Comparison of ENCODE assay signal across 12 cellular contexts in genomic region chr9:33223696-33224095, GRCh38. TPM values are rescaled to one million over a fixed set of nuclear protein-coding genes. Genes with fewer than 3 reads are reported as not detected.
DNase-seq lines count a peak whose midpoint lies in the region; ATAC-seq, FAIRE-seq and TF ChIP-seq lines count a peak whose summit lies in the region.
"Had no signal": no experiment of that assay in that cellular context is flagged by ENCODE, and none has a peak within 500 bp of the region (broad histone marks: within the 10 kb centered on the region; RNA-seq: fewer than 3 reads in every experiment).

No MANE protein-coding gene starts in this region.

- no peak overlapping the region for H3K4me2 ChIP-seq in K562 (ENCODE audit: insufficient read depth, low read length)

- no peak overlapping the region for H3K4me3 Mint-ChIP-seq in nephron progenitor cell
- H3K4me3 Mint-ChIP-seq: T-helper 1 cell treated with Interleukin-12 subunit alpha and Interleukin-12 subunit beta and Interleukin-4 antibody, amounts not matched to agents 30 μg/mL and 1 μg/mL, for 36 hours had no signal

- FAIRE-seq in K562 (lab: Jason Lieb, UNC) = no peak

- H2AFZ ChIP-seq in K562 (ENCODE audit: low read depth, low read length) = no peak overlapping the region

- no peaks in the 10 kb centered on the region for H3K36me3 Mint-ChIP-seq in nephron progenitor cell (ENCODE audit: low read depth)

- BruUV-seq in K562 (replicated peaks; lab: Mats Ljungman, UMichigan) = no TSS peak

- intact Hi-C loops in K562 (cut with micrococcal nuclease) = loop anchor here (10.0 kb wide), 1 partner anchor 229 kb away; no protein-coding TSS in a partner anchor

- no peak overlapping the region for H3K9ac ChIP-seq in K562 (ENCODE audit: insufficient read depth in 1 of 2, low read depth in 2 of 2, low read length in 2 of 2)

- TF ChIP-seq POLR2A in K562 (conservative IDR thresholded peaks at IDR 0.05) = no peak

- H3K79me2 ChIP-seq in K562 (ENCODE audit: control insufficient read depth, insufficient read depth, low read length) = no peaks in the 10 kb centered on the region

- H3K4me1 Mint-ChIP-seq in nephron progenitor cell = peaks cover 23% of the 10 kb centered on the region

- no peak for DNase-seq in GM12864 (ENCODE audit: low read depth)
- peak; percentile 21 for DNase-seq in MV-4-11 (lab: John Stamatoyannopoulos, UW)
- no peak for DNase-seq in K562 (ENCODE audit: extremely low read depth in 1 of 4, low spot score in 3 of 4)
- no peak for DNase-seq in nephron progenitor cell
- no peak for DNase-seq in activated naive CD4-positive, alpha-beta T cell treated with Interleukin-2 at 50 U/mL for 16 hours
- no peak for DNase-seq in NCI-H2107 treated with DMSO at 0.1 percent for 48 hours (lab: John Stamatoyannopoulos, UW; ENCODE audit: unreplicated experiment)
- DNase-seq: heart right ventricle, NCI-H1105, retina had no signal

- H3K27ac ChIP-seq in K562 (ENCODE audit: extremely low read depth, low read depth, low read length) = no peak overlapping the region

- peak; percentile 35 for TF ChIP-seq CTCF in GM12864 (IDR thresholded peaks at IDR 0.05; ENCODE audit: low read depth, low read length, missing control alignments)
- TF ChIP-seq CTCF in K562 (IDR thresholded peaks at IDR 0.05 in 2 of 3, conservative IDR thresholded peaks at IDR 0.05 in 1 of 3; ENCODE audit: insufficient read depth in 2 of 3, low read depth in 1 of 3, low read length in 3 of 3) = no peak
- TF ChIP-seq CTCF in nephron progenitor cell (IDR thresholded peaks at IDR 0.05) = no peak

- no peaks in the 10 kb centered on the region for H3K36me3 ChIP-seq in K562 (ENCODE audit: control insufficient read depth, insufficient read depth, low read length)
- H3K36me3 ChIP-seq: heart right ventricle had no signal

- TF ChIP-seq RAD21 in K562 (CRISPR knock-in tag; conservative IDR thresholded peaks at IDR 0.05 in 1 of 2, IDR thresholded peaks at IDR 0.05 in 1 of 2) = peak in 1 of 2 experiments; percentile 38; a peak in 2 of 4 replicates

- H3K27me3 ChIP-seq in K562 (ENCODE audit: control insufficient read depth in 2 of 2, insufficient read depth in 2 of 2, low read length in 2 of 2) = no peaks in the 10 kb centered on the region
- H3K27me3 ChIP-seq: heart right ventricle had no signal

- no peaks in the 10 kb centered on the region for H3K9me3 Mint-ChIP-seq in nephron progenitor cell
- H3K9me3 Mint-ChIP-seq: T-helper 1 cell treated with Interleukin-12 subunit alpha and Interleukin-12 subunit beta and Interleukin-4 antibody, amounts not matched to agents 30 μg/mL and 1 μg/mL, for 36 hours had no signal

- peaks cover 0 to 4% of the 10 kb centered on the region in 2 experiments; a peak in 3 of 5 replicates for H3K4me1 ChIP-seq in K562 (replicated peaks in 1 of 2; ENCODE audit: control insufficient read depth in 2 of 2, insufficient read depth in 2 of 2, low read length in 2 of 2)

- no peaks in the 10 kb centered on the region for H3K9me3 ChIP-seq in K562 (replicated peaks; ENCODE audit: control insufficient read depth, insufficient read depth, low read depth, low read length)
- H3K9me3 ChIP-seq: heart right ventricle had no signal

- no peak for ATAC-seq in K562
- ATAC-seq in GM19023 (IDR thresholded peaks at IDR 0.05; ENCODE audit: unreplicated experiment) = no peak
- ATAC-seq: heart right ventricle had no signal

- no peaks in the 10 kb centered on the region for H3K27me3 Mint-ChIP-seq in nephron progenitor cell (ENCODE audit: low read depth, poor library complexity)

- TF ChIP-seq EP300 in K562 (IDR thresholded peaks at IDR 0.05; ENCODE audit: low read length) = no peak

- H3K4me3 ChIP-seq in GM12864 (ENCODE audit: low read depth, low read length) (no peak overlapping the region), K562 (no peak overlapping the region)
- H3K4me3 ChIP-seq: heart right ventricle had no signal

- CTCF ChIA-PET in K562 (lab: Yijun Ruan, JAX; ENCODE audit: low intra/inter-chr PET ratio) = interaction anchor here (0.8 to 2.9 kb wide), 2 partner anchors 106 to 143 kb away, joined by 3 to 42 read pairs; no protein-coding TSS in a partner anchor

- peak overlapping the region; percentile 21 for H3K27ac Mint-ChIP-seq in nephron progenitor cell
- H3K27ac Mint-ChIP-seq: T-helper 1 cell treated with Interleukin-12 subunit alpha and Interleukin-12 subunit beta and Interleukin-4 antibody, amounts not matched to agents 30 μg/mL and 1 μg/mL, for 36 hours had no signal

- in situ Hi-C loops in K562 (cut with MboI) = no loop called here

- no peaks in the 10 kb centered on the region for H3K9me1 ChIP-seq in K562 (ENCODE audit: control insufficient read depth, insufficient read depth, low read length)

- POLR2A ChIA-PET in K562 (lab: Yijun Ruan, JAX) = interaction anchor here (0.6 to 0.7 kb wide), 3 partner anchors 158 to 206 kb away, joined by 3 read pairs; no protein-coding TSS in a partner anchor

- WGBS in K562 (ENCODE audit: insufficient coverage, low coverage, missing lambda C conversion rate) = 0% methylated on average over 1 of the region's 1 CpG

- H4K20me1 ChIP-seq in K562 (replicated peaks; ENCODE audit: control insufficient read depth, insufficient read depth, low read length) = no peaks in the 10 kb centered on the region

RNA-seq across cellular contexts. Expression of gene SPINK4, which starts 16.3 kb away (rescaled TPM):
- not detected in 2 replicates for total RNA-seq in K562 (2011; cell fraction: chromatin; rRNA removed; ENCODE audit: low replicate concordance)
- total RNA-seq in K562 (2011; cell fraction: nucleolus; rRNA removed) = not detected in 2 replicates
- total RNA-seq in K562 (2011; cell fraction: nucleoplasm; rRNA removed) = not detected in 2 replicates
- not detected in 2 replicates for total RNA-seq in K562 (2014; rRNA removed)
- total RNA-seq in K562 (2014; rRNA removed; fragmentation: Illumina TruSeq; extraction: Trizol) = 1.1 and 1.6 TPM in 2 replicates
- total RNA-seq in K562 (2015; rRNA removed; fragmentation: Illumina TruSeq; extraction: Trizol) = not detected in 2 replicates
- total RNA-seq in K562 (2021) = 0.80 TPM in 1 of 2 replicates, not detected in the other
- polyA plus RNA-seq in K562 (2011; rRNA removed) = 0.74 and 1.1 TPM in 2 replicates
- polyA plus RNA-seq in K562 (2011; cell fraction: cytosol; rRNA removed) = 1.3 TPM in 1 of 2 replicates, not detected in the other
- polyA plus RNA-seq in K562 (2011; cell fraction: nucleus; rRNA removed) = not detected in 2 replicates
- 0.92 and 2.0 TPM in 2 replicates for polyA plus RNA-seq in K562 (2012)
- 2.0 and 2.1 TPM in 2 replicates for polyA plus RNA-seq in K562 (2014; fragmentation: Illumina TruSeq; extraction: Trizol)
- 1 to 10 TPM; 3.9 to 5.5 TPM for polyA plus RNA-seq in K562 (2014; fragmentation: Nextera tagmentation; extraction: Ambion mirVana)
- polyA plus RNA-seq in K562 (2014; rRNA removed) = 2.1 and 5.1 TPM in 2 replicates
- not detected in 2 replicates for polyA minus RNA-seq in K562 (2011; rRNA and poly(A)+ RNA removed)
- 11.9 and 19.0 TPM in 2 replicates for polyA minus RNA-seq in K562 (2011; cell fraction: cytosol; rRNA and poly(A)+ RNA removed)
- polyA minus RNA-seq in K562 (2011; cell fraction: nucleus; rRNA and poly(A)+ RNA removed) = 3.2 TPM in 1 of 2 replicates, not detected in the other
- total RNA-seq: heart right ventricle, subcutaneous adipose tissue had no signal
- polyA plus RNA-seq: heart right ventricle had no signal

RNA-seq across cellular contexts. Expression of gene BAG1, which starts 40.8 kb away (rescaled TPM):
- total RNA-seq in K562 (2011; cell fraction: chromatin; rRNA removed; ENCODE audit: low replicate concordance) = 64.8 and 75.0 TPM in 2 replicates
- 51.1 and 58.0 TPM in 2 replicates for total RNA-seq in K562 (2011; cell fraction: nucleolus; rRNA removed)
- total RNA-seq in K562 (2011; cell fraction: nucleoplasm; rRNA removed) = 69.4 and 101 TPM in 2 replicates
- total RNA-seq in K562 (2014; rRNA removed) = 76.1 and 106 TPM in 2 replicates
- total RNA-seq in K562 (2014; rRNA removed; fragmentation: Illumina TruSeq; extraction: Trizol) = 56.0 and 57.6 TPM in 2 replicates
- 56.0 and 59.2 TPM in 2 replicates for total RNA-seq in K562 (2015; rRNA removed; fragmentation: Illumina TruSeq; extraction: Trizol)
- 86.6 and 94.5 TPM in 2 replicates for total RNA-seq in K562 (2021)
- 30.3 and 46.1 TPM in 2 replicates for polyA plus RNA-seq in K562 (2011; rRNA removed)
- 22.2 and 23.4 TPM in 2 replicates for polyA plus RNA-seq in K562 (2011; cell fraction: cytosol; rRNA removed)
- 22.2 and 25.2 TPM in 2 replicates for polyA plus RNA-seq in K562 (2011; cell fraction: nucleus; rRNA removed)
- 56.8 and 58.7 TPM in 2 replicates for polyA plus RNA-seq in K562 (2012)
- 56.9 and 60.0 TPM in 2 replicates for polyA plus RNA-seq in K562 (2014; fragmentation: Illumina TruSeq; extraction: Trizol)
- polyA plus RNA-seq in K562 (2014; fragmentation: Nextera tagmentation; extraction: Ambion mirVana) = 10 to 100 TPM in 1 of 2 experiments, 1 to 10 TPM in 1; 9.7 to 10.0 TPM
- polyA plus RNA-seq in K562 (2014; rRNA removed) = 103 and 120 TPM in 2 replicates
- 26.4 TPM in 2 replicates for polyA minus RNA-seq in K562 (2011; rRNA and poly(A)+ RNA removed)
- polyA minus RNA-seq in K562 (2011; cell fraction: cytosol; rRNA and poly(A)+ RNA removed) = 13.6 and 14.4 TPM in 2 replicates
- 27.6 and 40.3 TPM in 2 replicates for polyA minus RNA-seq in K562 (2011; cell fraction: nucleus; rRNA and poly(A)+ RNA removed)

RNA-seq across cellular contexts. Expression of gene CHMP5, which starts 41.2 kb away (rescaled TPM):
- 5.5 and 19.4 TPM in 2 replicates for total RNA-seq in K562 (2011; cell fraction: chromatin; rRNA removed; ENCODE audit: low replicate concordance)
- total RNA-seq in K562 (2011; cell fraction: nucleolus; rRNA removed) = 4.7 and 5.7 TPM in 2 replicates
- 14.0 and 18.7 TPM in 2 replicates for total RNA-seq in K562 (2011; cell fraction: nucleoplasm; rRNA removed)
- total RNA-seq in K562 (2014; rRNA removed) (34.2 and 42.8 TPM in 2 replicates), K562 (2014; rRNA removed; fragmentation: Illumina TruSeq; extraction: Trizol) (59.9 and 71.6 TPM in 2 replicates), K562 (2015; rRNA removed; fragmentation: Illumina TruSeq; extraction: Trizol) (33.8 and 36.5 TPM in 2 replicates), K562 (2021) (36.0 and 39.3 TPM in 2 replicates)
- polyA plus RNA-seq in K562 (2011; rRNA removed) (53.3 and 67.2 TPM in 2 replicates), K562 (2014; fragmentation: Illumina TruSeq; extraction: Trizol) (50.9 and 53.0 TPM in 2 replicates), K562 (2014; fragmentation: Nextera tagmentation; extraction: Ambion mirVana) (100 to 1,000 TPM in 1 of 2 experiments, 10 to 100 TPM in 1; 99.5 to 105 TPM), K562 (2014; rRNA removed) (53.0 and 54.9 TPM in 2 replicates)
- polyA plus RNA-seq in K562 (2011; cell fraction: cytosol; rRNA removed) = 9.2 and 27.3 TPM in 2 replicates
- 8.0 and 17.0 TPM in 2 replicates for polyA plus RNA-seq in K562 (2011; cell fraction: nucleus; rRNA removed)
- polyA plus RNA-seq in K562 (2012) = 38.2 and 46.2 TPM in 2 replicates
- polyA minus RNA-seq in K562 (2011; rRNA and poly(A)+ RNA removed) = 50.1 and 53.8 TPM in 2 replicates
- polyA minus RNA-seq in K562 (2011; cell fraction: cytosol; rRNA and poly(A)+ RNA removed) = 13.8 and 14.3 TPM in 2 replicates
- 4.0 and 5.9 TPM in 2 replicates for polyA minus RNA-seq in K562 (2011; cell fraction: nucleus; rRNA and poly(A)+ RNA removed)

RNA-seq across cellular contexts. Expression of gene B4GALT1, which starts 56.6 kb away (rescaled TPM):
- total RNA-seq in K562 (2011; cell fraction: chromatin; rRNA removed; ENCODE audit: low replicate concordance) = 14.7 and 14.9 TPM in 2 replicates
- total RNA-seq in K562 (2011; cell fraction: nucleolus; rRNA removed) = 17.9 and 22.7 TPM in 2 replicates
- 32.8 and 52.0 TPM in 2 replicates for total RNA-seq in K562 (2011; cell fraction: nucleoplasm; rRNA removed)
- total RNA-seq in K562 (2014; rRNA removed) (7.1 and 8.7 TPM in 2 replicates), K562 (2014; rRNA removed; fragmentation: Illumina TruSeq; extraction: Trizol) (4.4 and 4.8 TPM in 2 replicates), K562 (2015; rRNA removed; fragmentation: Illumina TruSeq; extraction: Trizol) (3.7 and 4.1 TPM in 2 replicates), K562 (2021) (22.0 and 26.8 TPM in 2 replicates)
- polyA plus RNA-seq in K562 (2011; rRNA removed) (9.6 and 10.1 TPM in 2 replicates), K562 (2014; fragmentation: Illumina TruSeq; extraction: Trizol) (21.4 and 23.8 TPM in 2 replicates), K562 (2014; fragmentation: Nextera tagmentation; extraction: Ambion mirVana) (1 to 10 TPM; 5.2 to 6.0 TPM), K562 (2014; rRNA removed) (10.7 and 13.2 TPM in 2 replicates)
- polyA plus RNA-seq in K562 (2011; cell fraction: cytosol; rRNA removed) = 13.7 and 14.3 TPM in 2 replicates
- polyA plus RNA-seq in K562 (2011; cell fraction: nucleus; rRNA removed) = 5.3 and 6.6 TPM in 2 replicates
- polyA plus RNA-seq in K562 (2012) = 16.9 and 32.7 TPM in 2 replicates
- 16.0 and 18.9 TPM in 2 replicates for polyA minus RNA-seq in K562 (2011; rRNA and poly(A)+ RNA removed)
- polyA minus RNA-seq in K562 (2011; cell fraction: cytosol; rRNA and poly(A)+ RNA removed) = 15.1 and 15.4 TPM in 2 replicates
- polyA minus RNA-seq in K562 (2011; cell fraction: nucleus; rRNA and poly(A)+ RNA removed) = 3.9 and 4.0 TPM in 2 replicates
